ENCODE assay signal across 21 cellular contexts in genomic region chr21:35716886-35717285, GRCh38.
"Had no signal": no experiment of that assay in that cellular context is flagged by ENCODE, and none has a peak within 500 bp of the region (broad histone marks: within the 10 kb centered on the region; RNA-seq: fewer than 3 reads in every experiment).

No MANE protein-coding gene starts in this region.

- H3K4me2 ChIP-seq: KMS-11 had no signal

- H3K9ac ChIP-seq: KMS-11 had no signal

- H3K4me3 ChIP-seq: K562 had no signal

- DNase-seq: Kasumi-1, MV-4-11, NCI-H1048, NCI-H1105, NCI-H1417, NCI-H146, NCI-H1694 treated with DMSO at 0.1 percent for 48 hours, NCI-H1930, NCI-H2081, NCI-H2107, NCI-H2227 treated with DMSO at 0.1 percent for 48 hours, NCI-H526, PC-3, SHP77, T-helper 1 cell had no signal

- ATAC-seq: K562, Panc1, PC-3, SK-N-SH treated with all-trans-retinoic acid at 6 μM for 48 hours had no signal

- H3K27ac ChIP-seq: HL-60, KMS-11, RWPE1 had no signal
